In genomic region chr2:74301262-74301661, GRCh38 we compare ENCODE assay signal across 18 cellular contexts. TPM values are rescaled to one million over a fixed set of nuclear protein-coding genes. Genes with fewer than 3 reads are reported as not detected.
DNase-seq lines count a peak whose midpoint lies in the region; ATAC-seq and TF ChIP-seq lines count a peak whose summit lies in the region.
"Had no signal": no experiment of that assay in that cellular context is flagged by ENCODE, and none has a peak within 500 bp of the region (broad histone marks: within the 10 kb centered on the region; RNA-seq: fewer than 3 reads in every experiment).

No MANE protein-coding gene starts in this region.

- no peak overlapping the region for H3K4ac ChIP-seq in trophoblast cell (ENCODE audit: low read depth, low read length)

- no peaks in the 10 kb centered on the region for H3K9me3 ChIP-seq in CD4-positive, alpha-beta memory T cell (ENCODE audit: control insufficient read depth in 1 of 2, low read length in 2 of 2)
- H3K9me3 ChIP-seq in trophoblast cell (ENCODE audit: insufficient read depth, low read depth, low read length): peaks cover 2% of the 10 kb centered on the region
- H3K9me3 ChIP-seq in T-helper 17 cell (ENCODE audit: control insufficient read depth, low read length, poor library complexity, severe bottlenecking): no peaks in the 10 kb centered on the region

- H3K79me2 ChIP-seq in trophoblast cell (ENCODE audit: control insufficient read depth, insufficient read depth, low read length, poor library complexity): no peaks in the 10 kb centered on the region

- no peak overlapping the region for H3K4me3 ChIP-seq in CD4-positive, alpha-beta memory T cell (ENCODE audit: low read length in 2 of 2)
- H3K4me3 ChIP-seq in trophoblast cell (ENCODE audit: low read depth, low read length): no peak overlapping the region
- H3K4me3 ChIP-seq: BLaER1, GM23248 had no signal

- peaks cover 0 to 1% (median under 1%) of the 10 kb centered on the region in 4 donors for H3K4me1 Mint-ChIP-seq in CD4-positive, alpha-beta memory T cell
- H3K4me1 Mint-ChIP-seq in chondrocyte (ENCODE audit: low read depth) (no peaks in the 10 kb centered on the region), osteocyte (ENCODE audit: unreplicated experiment) (no peaks in the 10 kb centered on the region), T-helper 17 cell (no peaks in the 10 kb centered on the region)

- in situ Hi-C loops in G401 (cut with HindIII; ENCODE audit: low sequenced_read_pairs): no loop called here

- H3K27me3 ChIP-seq in CD4-positive, alpha-beta memory T cell (ENCODE audit: insufficient read depth, low read length): no peaks in the 10 kb centered on the region
- no peaks in the 10 kb centered on the region for H3K27me3 ChIP-seq in trophoblast cell (ENCODE audit: insufficient read depth, low read length)
- H3K27me3 ChIP-seq: BLaER1 had no signal

- ATAC-seq in T-helper 17 cell: no peak

- no peak overlapping the region for H4K12ac ChIP-seq in trophoblast cell (ENCODE audit: low read depth, low read length)

- no peak for DNase-seq in CD4-positive, alpha-beta memory T cell
- peak; percentile 8 for DNase-seq in G401 (ENCODE audit: low spot score)
- DNase-seq in chondrocyte (ENCODE audit: low spot score): peak; percentile 50
- DNase-seq in osteocyte (ENCODE audit: extremely low spot score, unreplicated experiment): peak; percentile 75
- no peak for DNase-seq in trophoblast cell
- no peak for DNase-seq in T-helper 17 cell
- DNase-seq: CD4-positive, CD25-positive, alpha-beta regulatory T cell; CD8-positive, alpha-beta memory T cell; DMS 273 treated with DMSO at 0.1 percent for 48 hours; DMS79; EL; GF-D8; GM23248; H7; HCEC 1CT had no signal

- TF ChIP-seq CTCF in chondrocyte (IDR thresholded peaks at IDR 0.05) (no peak), osteocyte (IDR thresholded peaks at IDR 0.05) (no peak)

- H3K9me3 Mint-ChIP-seq in CD4-positive, alpha-beta memory T cell: peaks cover 0 to 4% (median 0%) of the 10 kb centered on the region in 8 donors
- H3K9me3 Mint-ChIP-seq in chondrocyte (ENCODE audit: low read depth) (peaks cover 6% of the 10 kb centered on the region), osteocyte (ENCODE audit: unreplicated experiment) (peaks cover 6% of the 10 kb centered on the region)

- no peak overlapping the region for H3K14ac ChIP-seq in trophoblast cell (ENCODE audit: low read length)

- no peak overlapping the region for H3K4me2 ChIP-seq in trophoblast cell (ENCODE audit: low read length)
- H3K4me2 ChIP-seq: BLaER1 had no signal

- H3K23ac ChIP-seq in trophoblast cell (ENCODE audit: low read length): no peak overlapping the region

- CTCF ChIA-PET in CD4-positive, alpha-beta memory T cell (lab: Charles Lee; ENCODE audit: partially characterized antibody): no interaction called here

- H4K91ac ChIP-seq in trophoblast cell (ENCODE audit: low read depth, low read length): no peak overlapping the region

- H3K79me1 ChIP-seq in trophoblast cell (ENCODE audit: low read length): no peaks in the 10 kb centered on the region

- H2AK5ac ChIP-seq in trophoblast cell (ENCODE audit: low read length): no peak overlapping the region

- no peak overlapping the region for H2AFZ ChIP-seq in trophoblast cell (ENCODE audit: insufficient read depth, low read length, poor library complexity)
- H2AFZ ChIP-seq: GM23248 had no signal

- H3K9ac ChIP-seq in trophoblast cell (ENCODE audit: low read length): no peak overlapping the region
- H3K9ac ChIP-seq: BLaER1, GM23248 had no signal

- intact Hi-C loops in CD4-positive, alpha-beta memory T cell (cut with micrococcal nuclease): no loop called here

- H3K36me3 Mint-ChIP-seq in CD4-positive, alpha-beta memory T cell: peaks cover 23 to 31% of the 10 kb centered on the region in 2 donors
- H3K36me3 Mint-ChIP-seq in chondrocyte (ENCODE audit: low read depth): no peaks in the 10 kb centered on the region
- no peaks in the 10 kb centered on the region for H3K36me3 Mint-ChIP-seq in osteocyte (ENCODE audit: unreplicated experiment)
- H3K36me3 Mint-ChIP-seq in T-helper 17 cell (ENCODE audit: low read depth): peaks cover 10% of the 10 kb centered on the region

- no peaks in the 10 kb centered on the region for H3K36me3 ChIP-seq in CD4-positive, alpha-beta memory T cell (ENCODE audit: insufficient read depth, low read length)
- no peaks in the 10 kb centered on the region for H3K36me3 ChIP-seq in trophoblast cell (ENCODE audit: control insufficient read depth in 1 of 2, insufficient read depth in 2 of 2, low read length in 2 of 2)
- H3K36me3 ChIP-seq: BLaER1 had no signal

- no peak overlapping the region for H2BK12ac ChIP-seq in trophoblast cell (ENCODE audit: low read length)

- no peak overlapping the region for H3K27ac ChIP-seq in CD4-positive, alpha-beta memory T cell (ENCODE audit: low read depth, low read length)
- H3K27ac ChIP-seq in trophoblast cell (ENCODE audit: low read depth, low read length): no peak overlapping the region
- H3K27ac ChIP-seq: BLaER1, C4-2B, GM23248 had no signal

- peak overlapping the region in 4 of 7 donors; percentile 6 to 26 (median 21) for H3K27ac Mint-ChIP-seq in CD4-positive, alpha-beta memory T cell
- H3K27ac Mint-ChIP-seq in chondrocyte (ENCODE audit: unreplicated experiment): no peak overlapping the region
- no peak overlapping the region for H3K27ac Mint-ChIP-seq in osteocyte (ENCODE audit: unreplicated experiment)
- H3K27ac Mint-ChIP-seq in T-helper 17 cell: no peak overlapping the region
- H3K27ac Mint-ChIP-seq: B cell; CD8-positive, alpha-beta memory T cell had no signal

- H3K4me3 Mint-ChIP-seq in CD4-positive, alpha-beta memory T cell: no peak overlapping the region
- no peak overlapping the region for H3K4me3 Mint-ChIP-seq in chondrocyte (ENCODE audit: unreplicated experiment)
- no peak overlapping the region for H3K4me3 Mint-ChIP-seq in osteocyte (ENCODE audit: unreplicated experiment)
- no peak overlapping the region for H3K4me3 Mint-ChIP-seq in T-helper 17 cell
- H3K4me3 Mint-ChIP-seq: B cell; CD4-positive, CD25-positive, alpha-beta regulatory T cell; CD8-positive, alpha-beta memory T cell had no signal

- POLR2A ChIA-PET in CD4-positive, alpha-beta memory T cell (lab: Charles Lee; ENCODE audit: partially characterized antibody): no interaction called here

- WGBS in trophoblast cell (ENCODE audit: extremely low coverage, insufficient coverage, insufficient read length): no CpG with 5 or more reads among the region's 1 CpG

- no peaks in the 10 kb centered on the region for H3K4me1 ChIP-seq in CD4-positive, alpha-beta memory T cell (ENCODE audit: insufficient read depth, low read length)
- H3K4me1 ChIP-seq in trophoblast cell (ENCODE audit: control insufficient read depth in 1 of 2, insufficient read depth in 2 of 2, low read length in 2 of 2): no peaks in the 10 kb centered on the region
- H3K4me1 ChIP-seq: BLaER1 had no signal

- no peak overlapping the region for H4K8ac ChIP-seq in trophoblast cell (ENCODE audit: low read depth, low read length)

- no peak overlapping the region for H2BK5ac ChIP-seq in trophoblast cell (ENCODE audit: low read depth, low read length, poor library complexity)

- H3K18ac ChIP-seq in trophoblast cell (ENCODE audit: low read length): no peak overlapping the region

- H2BK120ac ChIP-seq in trophoblast cell (ENCODE audit: insufficient read depth, low read length, poor library complexity): no peak overlapping the region

- no peaks in the 10 kb centered on the region for H3K27me3 Mint-ChIP-seq in CD4-positive, alpha-beta memory T cell
- H3K27me3 Mint-ChIP-seq in chondrocyte (ENCODE audit: low read depth) (no peaks in the 10 kb centered on the region), osteocyte (ENCODE audit: unreplicated experiment) (peaks cover 13% of the 10 kb centered on the region), T-helper 17 cell (no peaks in the 10 kb centered on the region)
- H3K27me3 Mint-ChIP-seq: B cell; CD4-positive, CD25-positive, alpha-beta regulatory T cell; CD8-positive, alpha-beta memory T cell had no signal

RNA-seq across cellular contexts. Expression of gene SLC4A5, which starts 42.0 kb away (rescaled TPM):
- 10 to 100 TPM; 10.9 to 11.5 TPM for total RNA-seq in CD4-positive, alpha-beta memory T cell
- polyA plus RNA-seq in CD4-positive, alpha-beta memory T cell: 1 to 10 TPM in 1 of 2 donors, under 1 TPM in 1; 0.25 to 3.4 TPM
- total RNA-seq in G401 (2014; rRNA removed; shearing (Covaris generic)): not detected in 2 replicates
- 0.65 to 2.2 TPM (median 1.2 TPM) in 3 replicates for total RNA-seq in chondrocyte
- 1.6 and 2.3 TPM in 2 replicates for total RNA-seq in osteocyte
- polyA plus RNA-seq in trophoblast cell (2013): 0.48 and 0.65 TPM in 2 replicates
- 10 to 100 TPM in 1 of 2 donors, 1 to 10 TPM in 1; 9.1 to 10.5 TPM for total RNA-seq in T-helper 17 cell

Comparison
In these comparisons a context has a peak if more than half of its experiments do, and no peak if none do; other contexts are left out.
1. DNase-seq: peak in G401 (single experiment), chondrocyte (single experiment) and osteocyte (single experiment); none in CD4-positive, alpha-beta memory T cell (0 of 5), trophoblast cell (0 of 2) and T-helper 17 cell (0 of 3).
2. H3K27ac Mint-ChIP-seq: peak in CD4-positive, alpha-beta memory T cell (4 of 7); none in chondrocyte (single experiment), osteocyte (single experiment) and T-helper 17 cell (single experiment).